In the genomic region with DNA sequence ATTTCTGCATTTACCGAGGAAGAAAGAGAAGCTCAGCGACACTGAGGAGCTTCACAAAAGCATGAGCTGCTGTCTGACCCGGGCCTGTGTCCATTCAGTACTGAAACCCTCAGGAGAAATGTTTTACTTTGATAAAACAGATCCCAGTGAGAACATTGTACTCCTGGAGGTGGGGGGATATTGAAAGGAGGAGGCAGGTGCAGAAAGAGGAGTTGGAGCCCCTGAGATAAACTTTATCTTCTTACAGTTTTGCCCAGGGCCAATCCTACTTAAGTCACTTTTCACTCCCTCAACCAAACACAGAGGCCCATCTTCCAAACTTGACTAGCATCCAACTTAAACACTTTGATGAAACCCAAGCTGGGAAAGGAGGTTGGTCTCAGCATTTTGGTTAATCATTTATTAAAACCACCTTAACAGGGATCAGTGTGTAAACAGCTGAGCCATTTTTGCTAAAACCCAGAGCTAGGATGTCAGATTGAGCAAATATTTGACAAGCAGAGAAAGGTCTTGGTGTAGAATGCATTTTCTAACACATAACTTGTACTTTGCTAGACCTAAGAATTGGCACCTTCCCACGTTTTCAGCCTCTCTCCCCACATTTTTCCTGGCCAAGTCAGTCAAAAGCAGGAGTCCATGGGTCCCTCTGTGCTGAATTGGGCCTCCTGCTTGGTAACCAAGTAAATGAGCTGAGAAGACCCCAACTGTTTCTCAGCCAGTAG, we compare ENCODE assay signal across 12 cellular contexts. TPM values are rescaled to one million over a fixed set of nuclear protein-coding genes. Genes with fewer than 3 reads are reported as not detected.
DNase-seq lines count a peak whose midpoint lies in the region; ATAC-seq and TF ChIP-seq lines count a peak whose summit lies in the region.
"Had no signal": no experiment of that assay in that cellular context is flagged by ENCODE, and none has a peak within 500 bp of the region (broad histone marks: within the 10 kb centered on the region; RNA-seq: fewer than 3 reads in every experiment).

No MANE protein-coding gene starts in this region.

- H3K4me1 Mint-ChIP-seq in chondrocyte (ENCODE audit: low read depth) = peaks cover 25% of the 10 kb centered on the region

- H3K27me3 Mint-ChIP-seq in chondrocyte (ENCODE audit: low read depth) = no peaks in the 10 kb centered on the region

- ATAC-seq in left lung = peak; percentile 65
- peak in 1 of 2 donors; percentile 41 for ATAC-seq in upper lobe of left lung (ENCODE audit: low FRiP score in 2 of 2)
- ATAC-seq in GM18867 (IDR thresholded peaks at IDR 0.05; ENCODE audit: unreplicated experiment) = no peak
- ATAC-seq: foreskin keratinocyte had no signal

- CTCF ChIA-PET in HEK293T (lab: Yijun Ruan, JAX) = interaction anchor here (1.4 to 2.0 kb wide), 3 partner anchors 10 to 20 kb away, joined by 5 to 10 read pairs (median 7); no protein-coding TSS in a partner anchor

- H3K27ac ChIP-seq in left lung = peak overlapping the region; percentile 55 to 72
- peak overlapping the region; percentile 55 to 76 (median 72) for H3K27ac ChIP-seq in upper lobe of left lung
- no peak overlapping the region for H3K27ac ChIP-seq in uterus
- H3K27ac ChIP-seq: foreskin keratinocyte, suprapubic skin had no signal

- H3K4me3 Mint-ChIP-seq in chondrocyte (ENCODE audit: unreplicated experiment) = no peak overlapping the region

- H3K27me3 ChIP-seq in left lung (no peaks in the 10 kb centered on the region), upper lobe of left lung (no peaks in the 10 kb centered on the region), uterus (no peaks in the 10 kb centered on the region)
- H3K27me3 ChIP-seq: foreskin keratinocyte, suprapubic skin had no signal

- POLR2A ChIA-PET in HEK293T (lab: Yijun Ruan, JAX) = interaction anchor here (0.9 to 1.3 kb wide), 4 partner anchors 9 to 81 kb away, joined by 3 to 4 read pairs (median 3); partner anchors contain the start of gene SARS1

- 36 to 40% methylated on average over 4 of the region's 4 CpGs for WGBS in upper lobe of left lung, 2 donors

- peak; percentile 9 for DNase-seq in NCI-H82 treated with DMSO at 0.1 percent for 48 hours (lab: John Stamatoyannopoulos, UW; ENCODE audit: unreplicated experiment)
- no peak for DNase-seq in NCI-H82 (lab: John Stamatoyannopoulos, UW)
- no peak for DNase-seq in chondrocyte (ENCODE audit: low spot score)
- no peak for DNase-seq in left lung
- DNase-seq in upper lobe of left lung = no peak
- no peak for DNase-seq in uterus
- no peak for DNase-seq in HEK293T (ENCODE audit: extremely low spot score)
- DNase-seq: activated gamma-delta T cell, foreskin keratinocyte, left cardiac atrium had no signal

- peak in 1 of 4 donors; percentile 6 for TF ChIP-seq EP300 in upper lobe of left lung (IDR thresholded peaks at IDR 0.05)

- peak overlapping the region; percentile 83 for H3K27ac Mint-ChIP-seq in chondrocyte (ENCODE audit: unreplicated experiment)

- no peaks in the 10 kb centered on the region for H3K36me3 ChIP-seq in left lung
- H3K36me3 ChIP-seq in upper lobe of left lung = no peaks in the 10 kb centered on the region
- no peaks in the 10 kb centered on the region for H3K36me3 ChIP-seq in uterus
- H3K36me3 ChIP-seq: suprapubic skin had no signal

- H3K4me3 ChIP-seq in left lung (no peak overlapping the region), upper lobe of left lung (no peak overlapping the region), uterus (no peak overlapping the region)
- H3K4me3 ChIP-seq: suprapubic skin had no signal

- H3K9me3 Mint-ChIP-seq in chondrocyte (ENCODE audit: low read depth) = no peaks in the 10 kb centered on the region

- H3K4me1 ChIP-seq in left lung (peaks cover 18 to 21% of the 10 kb centered on the region in 2 donors), upper lobe of left lung (peaks cover 18 to 56% (median 29%) of the 10 kb centered on the region in 4 donors), uterus (peaks cover 0 to under 1% of the 10 kb centered on the region in 2 donors)
- H3K4me1 ChIP-seq: foreskin keratinocyte had no signal

- intact Hi-C loops in left lung (cut with DNase I) (no loop called here), uterus (cut with DNase I; ENCODE audit: low total_unique reads) (no loop called here)

- H3K36me3 Mint-ChIP-seq in chondrocyte (ENCODE audit: low read depth) = no peaks in the 10 kb centered on the region

- TF ChIP-seq CTCF in chondrocyte (IDR thresholded peaks at IDR 0.05) (no peak), left lung (IDR thresholded peaks at IDR 0.05) (no peak), upper lobe of left lung (IDR thresholded peaks at IDR 0.05) (no peak), uterus (IDR thresholded peaks at IDR 0.05) (no peak)

- TF ChIP-seq POLR2A in upper lobe of left lung (IDR thresholded peaks at IDR 0.05) = no peak
- TF ChIP-seq POLR2A in uterus (IDR thresholded peaks at IDR 0.05) = no peak

- H3K9me3 ChIP-seq in left lung (no peaks in the 10 kb centered on the region), upper lobe of left lung (no peaks in the 10 kb centered on the region), uterus (no peaks in the 10 kb centered on the region)
- H3K9me3 ChIP-seq: suprapubic skin had no signal

TF ChIP-seq in HEK293T, 16 proteins besides CTCF, POLR2A, EP300 and RAD21:
- TF ChIP-seq LEF1 (IDR thresholded peaks at IDR 0.05; ENCODE audit: borderline replicate concordance) (no peak), NFRKB (IDR thresholded peaks at IDR 0.05) (no peak), SUZ12 (IDR thresholded peaks at IDR 0.05) (no peak)

RNA-seq across cellular contexts. Expression of gene SARS1, which starts 32.5 kb away (rescaled TPM):
- total RNA-seq in chondrocyte (127 to 354 TPM (median 348 TPM) in 3 replicates), left lung (100 to 1,000 TPM; 144 to 189 TPM), upper lobe of left lung (100 to 1,000 TPM; 126 to 212 (median 160) TPM), uterus (100 to 1,000 TPM in 3 of 4 donors, 10 to 100 TPM in 1; 98.1 to 138 (median 112) TPM)

Comparison
In these comparisons a context has a peak if more than half of its experiments do, and no peak if none do; other contexts are left out.
1. H3K27ac ChIP-seq: peak in left lung (2 of 2) and upper lobe of left lung (4 of 4); none in uterus (0 of 2).